In genomic region chr5:134803821-134804220, GRCh38 we compare ENCODE assay signal across 6 cellular contexts.
"Had no signal": no experiment of that assay in that cellular context is flagged by ENCODE, and none has a peak within 500 bp of the region (broad histone marks: within the 10 kb centered on the region; RNA-seq: fewer than 3 reads in every experiment).

No MANE protein-coding gene starts in this region.

- H3K9me3 Mint-ChIP-seq: H9 had no signal

- H3K4me3 Mint-ChIP-seq: H9 had no signal

- ATAC-seq: K562 had no signal

- H3K4me1 Mint-ChIP-seq: H9 had no signal

- H3K4me3 ChIP-seq: K562 had no signal

- DNase-seq: GOT3, H9, HCEC 1CT, IMR-90, KG1 had no signal
